16 cellular contexts compared by ENCODE assay signal in the genomic region with DNA sequence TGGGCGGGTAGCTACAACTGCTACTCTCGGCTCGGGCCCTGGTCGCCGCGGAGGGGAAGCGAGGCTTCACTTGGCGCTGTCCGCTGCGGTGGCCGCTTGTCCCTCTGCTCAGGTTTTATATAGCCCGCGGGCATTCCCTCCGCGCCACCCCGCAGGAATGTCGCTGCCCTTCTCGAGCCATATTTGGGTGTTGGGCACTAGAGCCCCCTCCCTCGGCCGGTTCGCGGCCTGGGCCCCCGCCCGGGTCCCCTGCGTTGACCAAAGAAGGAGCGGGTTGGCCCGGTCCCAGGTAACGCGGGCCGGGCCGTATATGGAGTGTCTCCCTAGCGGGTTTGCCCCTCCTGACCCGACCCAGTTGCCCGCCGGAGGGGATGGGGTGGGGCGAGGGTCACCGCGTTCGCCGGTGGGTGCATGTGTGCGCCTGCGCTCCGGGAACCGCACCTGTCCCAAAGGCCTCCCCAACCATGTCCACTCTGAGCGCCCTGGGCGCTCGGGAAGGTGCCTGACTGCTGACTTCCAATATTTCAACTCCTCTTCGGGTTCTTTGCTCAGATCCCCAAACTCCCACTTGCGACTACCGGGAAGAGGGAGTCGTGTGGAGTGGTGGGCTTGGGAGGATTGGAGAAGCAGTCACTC. TPM values are rescaled to one million over a fixed set of nuclear protein-coding genes. Genes with fewer than 3 reads are reported as not detected.
DNase-seq lines count a peak whose midpoint lies in the region; ATAC-seq and TF ChIP-seq lines count a peak whose summit lies in the region.
"Had no signal": no experiment of that assay in that cellular context is flagged by ENCODE, and none has a peak within 500 bp of the region (broad histone marks: within the 10 kb centered on the region; RNA-seq: fewer than 3 reads in every experiment).

A gene (minus strand): TSS at position 90 of the 636 bp plus-strand sequence. CDS start 979 bp downstream, outside the sequence.

- no peak for TF ChIP-seq CTCF in heart left ventricle (IDR thresholded peaks at IDR 0.05)
- TF ChIP-seq CTCF in type B pancreatic cell (conservative IDR thresholded peaks at IDR 0.05), result no peak
- TF ChIP-seq CTCF in vagina (IDR thresholded peaks at IDR 0.05), result no peak

- H3K4me3 ChIP-seq in heart left ventricle, result peak within 1 kb of the TSS in 11 of 12 donors; percentile 26 to 72 (median 52)
- no peak within 1 kb of the TSS for H3K4me3 ChIP-seq in vagina
- H3K4me3 ChIP-seq: HAP-1, right lobe of liver, tibial nerve had no signal

- peaks cover 34% of the 10 kb centered on the region for H3K27me3 Mint-ChIP-seq in activated naive CD4-positive, alpha-beta T cell treated with anti-CD3 and anti-CD28 coated beads, Interleukin-2, amount 50 U/mL, for 24 hours
- H3K27me3 Mint-ChIP-seq in naive B cell (peaks cover 26 to 57% (median 41%) of the 10 kb centered on the region in 3 donors), type B pancreatic cell (peaks cover 66% of the 10 kb centered on the region)
- H3K27me3 Mint-ChIP-seq in stimulated activated memory B cell treated with anti-CD40 and anti-IgM and Interleukin-4, amounts not matched to agents 10 μg/mL and 1 μg/mL and 100 μg/mL, for 72 hours, result peaks cover 67% of the 10 kb centered on the region
- peaks cover 78% of the 10 kb centered on the region for H3K27me3 Mint-ChIP-seq in T-helper 2 cell treated with Interferon-gamma antibody and Interleukin-4, amounts not matched to agents 5 μg/mL and 100 μg/mL, for 36 hours (ENCODE audit: low read depth)

- peaks cover 16 to 66% (median 51%) of the 10 kb centered on the region in 9 donors for H3K27me3 ChIP-seq in heart left ventricle
- peaks cover 33% of the 10 kb centered on the region for H3K27me3 ChIP-seq in vagina

- peak within 1 kb of the TSS; percentile 1 to 98 (median 89) for H3K27ac ChIP-seq in heart left ventricle
- no peak within 1 kb of the TSS for H3K27ac ChIP-seq in vagina
- H3K27ac ChIP-seq: right lobe of liver, RWPE1, tibial nerve had no signal

- H3K36me3 ChIP-seq in heart left ventricle (peaks cover 0 to 20% (median 0%) of the 10 kb centered on the region in 9 donors), vagina (no peaks in the 10 kb centered on the region)
- H3K36me3 ChIP-seq: HAP-1, right lobe of liver had no signal

- peaks cover 42% of the 10 kb centered on the region for H3K4me1 Mint-ChIP-seq in activated naive CD4-positive, alpha-beta T cell treated with anti-CD3 and anti-CD28 coated beads, Interleukin-2, amount 50 U/mL, for 24 hours
- H3K4me1 Mint-ChIP-seq in naive B cell, result peaks cover 14 to 39% (median 23%) of the 10 kb centered on the region in 3 donors
- H3K4me1 Mint-ChIP-seq in type B pancreatic cell (ENCODE audit: unreplicated experiment), result peaks cover 9% of the 10 kb centered on the region
- peaks cover 24% of the 10 kb centered on the region for H3K4me1 Mint-ChIP-seq in stimulated activated memory B cell treated with anti-CD40 and anti-IgM and Interleukin-4, amounts not matched to agents 10 μg/mL and 1 μg/mL and 100 μg/mL, for 72 hours
- H3K4me1 Mint-ChIP-seq in T-helper 2 cell treated with Interferon-gamma antibody and Interleukin-4, amounts not matched to agents 5 μg/mL and 100 μg/mL, for 36 hours (ENCODE audit: low read depth), result peaks cover 13% of the 10 kb centered on the region

- no peak for DNase-seq in activated naive CD4-positive, alpha-beta T cell treated with anti-CD3 and anti-CD28 coated beads, Interleukin-2, amount 50 U/mL, for 16 hours
- DNase-seq in heart left ventricle, result peak; percentile 64 to 90 (median 83)
- DNase-seq in naive B cell, result no peak
- no peak for DNase-seq in type B pancreatic cell (ENCODE audit: extremely low spot score, unreplicated experiment)
- no peak for DNase-seq in vagina (ENCODE audit: extremely low spot score in 2 of 2)
- DNase-seq in T-helper 2 cell treated with Interferon-gamma antibody and Interleukin-4, amounts not matched to agents 5 μg/mL and 100 μg/mL, for 36 hours (ENCODE audit: low spot score), result no peak
- DNase-seq: effector memory CD4-positive, alpha-beta T cell; mammary epithelial cell; NCI-H510A treated with DMSO at 0.1 percent for 48 hours; right lobe of liver had no signal

- ATAC-seq in heart left ventricle, result peak; percentile 57 to 71 (median 66)
- no peak for ATAC-seq in naive B cell (ENCODE audit: low read depth in 2 of 2)
- no peak for ATAC-seq in stimulated activated memory B cell treated with anti-CD40 and anti-IgM and Interleukin-4, amounts not matched to agents 10 μg/mL and 1 μg/mL and 100 μg/mL, for 72 hours

- peaks cover 7% of the 10 kb centered on the region for H3K36me3 Mint-ChIP-seq in activated naive CD4-positive, alpha-beta T cell treated with anti-CD3 and anti-CD28 coated beads, Interleukin-2, amount 50 U/mL, for 24 hours
- H3K36me3 Mint-ChIP-seq in naive B cell, result peaks cover 0 to 10% of the 10 kb centered on the region in 2 donors
- peaks cover 3% of the 10 kb centered on the region for H3K36me3 Mint-ChIP-seq in type B pancreatic cell
- peaks cover 18% of the 10 kb centered on the region for H3K36me3 Mint-ChIP-seq in stimulated activated memory B cell treated with anti-CD40 and anti-IgM and Interleukin-4, amounts not matched to agents 10 μg/mL and 1 μg/mL and 100 μg/mL, for 72 hours
- H3K36me3 Mint-ChIP-seq in T-helper 2 cell treated with Interferon-gamma antibody and Interleukin-4, amounts not matched to agents 5 μg/mL and 100 μg/mL, for 36 hours (ENCODE audit: low read depth), result peaks cover 16% of the 10 kb centered on the region

- TF ChIP-seq POLR2A in heart left ventricle (IDR thresholded peaks at IDR 0.05) (peak in 1 of 2 donors; percentile 15), vagina (IDR thresholded peaks at IDR 0.05) (no peak)

- 0 to 2% (median 1%) methylated on average over 26 to 51 of the region's 51 CpGs for WGBS in heart left ventricle, 4 donors

- H3K27ac Mint-ChIP-seq in activated naive CD4-positive, alpha-beta T cell treated with anti-CD3 and anti-CD28 coated beads, Interleukin-2, amount 50 U/mL, for 24 hours, result peak within 1 kb of the TSS; percentile 74
- H3K27ac Mint-ChIP-seq in naive B cell (peak within 1 kb of the TSS in 1 of 6 donors; percentile 90), type B pancreatic cell (no peak within 1 kb of the TSS)
- H3K27ac Mint-ChIP-seq in stimulated activated memory B cell treated with anti-CD40 and anti-IgM and Interleukin-4, amounts not matched to agents 10 μg/mL and 1 μg/mL and 100 μg/mL, for 72 hours, result no peak within 1 kb of the TSS
- H3K27ac Mint-ChIP-seq in T-helper 2 cell treated with Interferon-gamma antibody and Interleukin-4, amounts not matched to agents 5 μg/mL and 100 μg/mL, for 36 hours, result no peak within 1 kb of the TSS

- H3K9me3 ChIP-seq in heart left ventricle, result no peaks in the 10 kb centered on the region
- H3K9me3 ChIP-seq in vagina, result no peaks in the 10 kb centered on the region
- H3K9me3 ChIP-seq: HAP-1, right lobe of liver, tibial nerve had no signal

- no peaks in the 10 kb centered on the region for H3K9me3 Mint-ChIP-seq in activated naive CD4-positive, alpha-beta T cell treated with anti-CD3 and anti-CD28 coated beads, Interleukin-2, amount 50 U/mL, for 24 hours
- H3K9me3 Mint-ChIP-seq in naive B cell, result peaks cover 0 to 7% (median 2%) of the 10 kb centered on the region in 7 donors
- H3K9me3 Mint-ChIP-seq in type B pancreatic cell, result no peaks in the 10 kb centered on the region
- no peaks in the 10 kb centered on the region for H3K9me3 Mint-ChIP-seq in stimulated activated memory B cell treated with anti-CD40 and anti-IgM and Interleukin-4, amounts not matched to agents 10 μg/mL and 1 μg/mL and 100 μg/mL, for 72 hours
- H3K9me3 Mint-ChIP-seq in T-helper 2 cell treated with Interferon-gamma antibody and Interleukin-4, amounts not matched to agents 5 μg/mL and 100 μg/mL, for 36 hours, result no peaks in the 10 kb centered on the region

- intact Hi-C loops in heart left ventricle (cut with DNase I) (loop anchor here in 2 of 10 donors (1.0 to 5.0 kb wide), 3 partner anchors 25 to 62 kb away; no protein-coding TSS in a partner anchor), vagina (cut with DNase I) (no loop called here)

- no peak within 1 kb of the TSS for H3K4me3 Mint-ChIP-seq in activated naive CD4-positive, alpha-beta T cell treated with anti-CD3 and anti-CD28 coated beads, Interleukin-2, amount 50 U/mL, for 24 hours
- H3K4me3 Mint-ChIP-seq in naive B cell, result peak within 1 kb of the TSS in 5 of 8 donors; percentile 36 to 80 (median 51)
- H3K4me3 Mint-ChIP-seq in type B pancreatic cell, result peak within 1 kb of the TSS; percentile 73
- no peak within 1 kb of the TSS for H3K4me3 Mint-ChIP-seq in stimulated activated memory B cell treated with anti-CD40 and anti-IgM and Interleukin-4, amounts not matched to agents 10 μg/mL and 1 μg/mL and 100 μg/mL, for 72 hours
- H3K4me3 Mint-ChIP-seq in T-helper 2 cell treated with Interferon-gamma antibody and Interleukin-4, amounts not matched to agents 5 μg/mL and 100 μg/mL, for 36 hours, result no peak within 1 kb of the TSS

- H3K4me1 ChIP-seq in heart left ventricle (peaks cover 0 to 57% (median 17%) of the 10 kb centered on the region in 12 donors), vagina (peaks cover 37% of the 10 kb centered on the region)
- H3K4me1 ChIP-seq: HAP-1 had no signal

RNA-seq across cellular contexts. Expression of the gene that starts here (rescaled TPM):
- total RNA-seq in heart left ventricle (over 10,000 TPM in 4 of 9 donors, 1,000 to 10,000 TPM in 5; 1,926 to 30,941 (median 8,947) TPM), type B pancreatic cell (ENCODE audit: low replicate concordance) (0.55 and 1.9 TPM in 2 replicates), vagina (not detected)
- polyA plus RNA-seq in heart left ventricle (1,000 to 10,000 TPM; 3,190 to 8,475 TPM), naive B cell (ENCODE audit: low read depth in 6 of 6) (not detected)
- total RNA-seq: A172 had no signal
- polyA plus RNA-seq: mammary epithelial cell had no signal

Comparison
In these comparisons a context has a peak if more than half of its experiments do, and no peak if none do; other contexts are left out.
1. RNA of the gene that starts here (total RNA-seq): 1,926 to 30,941 TPM in heart left ventricle; 0.55 to 1.9 TPM in type B pancreatic cell and not detected in vagina (single experiment); every median in the first group is over 100 times any median in the second.
2. RNA of the gene that starts here (polyA plus RNA-seq): 3,190 to 8,475 TPM in heart left ventricle; not detected in naive B cell; every median in the first group is over 1,000 times any median in the second.
3. H3K4me3 Mint-ChIP-seq: peak in naive B cell (5 of 8) and type B pancreatic cell (single experiment); none in activated naive CD4-positive, alpha-beta T cell treated with anti-CD3 and anti-CD28 coated beads, Interleukin-2, amount 50 U/mL, for 24 hours (single experiment), stimulated activated memory B cell treated with anti-CD40 and anti-IgM and Interleukin-4, amounts not matched to agents 10 μg/mL and 1 μg/mL and 100 μg/mL, for 72 hours (single experiment) and T-helper 2 cell treated with Interferon-gamma antibody and Interleukin-4, amounts not matched to agents 5 μg/mL and 100 μg/mL, for 36 hours (single experiment).
4. DNase-seq: peak in heart left ventricle (5 of 5); none in activated naive CD4-positive, alpha-beta T cell treated with anti-CD3 and anti-CD28 coated beads, Interleukin-2, amount 50 U/mL, for 16 hours (single experiment), naive B cell (single experiment), type B pancreatic cell (single experiment), vagina (0 of 2) and T-helper 2 cell treated with Interferon-gamma antibody and Interleukin-4, amounts not matched to agents 5 μg/mL and 100 μg/mL, for 36 hours (single experiment).
5. ATAC-seq: peak in heart left ventricle (4 of 4); none in naive B cell (0 of 2) and stimulated activated memory B cell treated with anti-CD40 and anti-IgM and Interleukin-4, amounts not matched to agents 10 μg/mL and 1 μg/mL and 100 μg/mL, for 72 hours (single experiment).
6. H3K4me3 ChIP-seq: peak in heart left ventricle (11 of 12); none in vagina (0 of 2).